In the genomic region with DNA sequence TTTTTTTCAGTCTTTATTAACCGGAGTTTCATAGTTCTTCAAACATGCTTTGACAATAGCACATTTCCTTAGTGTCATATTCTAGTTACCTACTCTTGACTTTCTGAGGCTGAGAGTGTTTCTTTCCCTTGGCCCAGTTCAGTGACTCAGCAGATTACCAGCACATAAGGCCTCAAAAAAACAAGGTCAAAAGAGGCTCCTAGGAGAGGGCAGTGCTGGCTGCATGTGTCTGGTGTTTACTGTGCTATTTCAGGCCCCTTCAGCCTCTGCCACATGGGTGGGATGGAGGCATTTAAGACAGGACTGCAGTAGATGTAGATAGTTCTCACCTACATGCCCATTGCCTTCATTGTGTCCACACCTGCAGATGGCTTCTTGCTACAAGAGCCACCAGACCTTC, we compare ENCODE assay signal across 21 cellular contexts.
DNase-seq lines count a peak whose midpoint lies in the region; ATAC-seq and TF ChIP-seq lines count a peak whose summit lies in the region.
"Had no signal": no experiment of that assay in that cellular context is flagged by ENCODE, and none has a peak within 500 bp of the region (broad histone marks: within the 10 kb centered on the region; RNA-seq: fewer than 3 reads in every experiment).

No MANE protein-coding gene starts in this region.

- H3K36me3 ChIP-seq in suprapubic skin, result no peaks in the 10 kb centered on the region
- H3K36me3 ChIP-seq in gastroesophageal sphincter, result no peaks in the 10 kb centered on the region
- H3K36me3 ChIP-seq: vagina had no signal

- 74% methylated on average over 1 of the region's 1 CpG for WGBS in suprapubic skin
- WGBS in gastroesophageal sphincter (ENCODE audit: low coverage in 1 of 2), 2 donors, result 78 to 80% methylated on average over 1 of the region's 1 CpG

- TF ChIP-seq EP300 in suprapubic skin (IDR thresholded peaks at IDR 0.05) (no peak), gastroesophageal sphincter (IDR thresholded peaks at IDR 0.05) (no peak)

- H3K27ac ChIP-seq in foreskin keratinocyte, result peak overlapping the region; percentile 7
- no peak overlapping the region for H3K27ac ChIP-seq in suprapubic skin
- H3K27ac ChIP-seq in gastroesophageal sphincter, result no peak overlapping the region
- H3K27ac ChIP-seq: C4-2B, vagina had no signal

- no peaks in the 10 kb centered on the region for H3K9me3 ChIP-seq in suprapubic skin
- H3K9me3 ChIP-seq in gastroesophageal sphincter, result no peaks in the 10 kb centered on the region
- H3K9me3 ChIP-seq: vagina had no signal

- H3K4me3 ChIP-seq in cardiac fibroblast (replicated peaks in 1 of 2; ENCODE audit: low read depth in 2 of 2, low read length in 2 of 2) (no peak overlapping the region), suprapubic skin (no peak overlapping the region), gastroesophageal sphincter (no peak overlapping the region)
- H3K4me3 ChIP-seq: vagina had no signal

- peaks cover 13% of the 10 kb centered on the region for H3K4me1 ChIP-seq in foreskin keratinocyte
- no peaks in the 10 kb centered on the region for H3K4me1 ChIP-seq in suprapubic skin
- no peaks in the 10 kb centered on the region for H3K4me1 ChIP-seq in gastroesophageal sphincter
- H3K4me1 ChIP-seq: vagina had no signal

- TF ChIP-seq POLR2A in suprapubic skin (IDR thresholded peaks at IDR 0.05), result no peak
- no peak for TF ChIP-seq POLR2A in gastroesophageal sphincter (IDR thresholded peaks at IDR 0.05)

- DNase-seq in A172 (ENCODE audit: low spot score) (peak; percentile 22), M059J (ENCODE audit: low read depth) (peak; percentile 77), cardiac fibroblast (ENCODE audit: low read depth in 2 of 2) (peak; percentile 47 to 51), foreskin keratinocyte (peak in 1 of 2 donors; percentile 29), suprapubic skin (ENCODE audit: low spot score in 2 of 2) (no peak), Ammon's horn (ENCODE audit: low spot score) (no peak), glomerular visceral epithelial cell (ENCODE audit: extremely low spot score) (no peak)
- DNase-seq: activated CD4-positive, alpha-beta T cell treated with anti-CD3 and anti-CD28 coated beads, Interleukin-2, amount 10 ng/mL, durations not matched to agents 24 days and 14 days; effector memory CD8-positive, alpha-beta T cell; foreskin melanocyte; KBM-7; left cardiac atrium; NCI-H1048; NCI-H2081 treated with DMSO at 0.1 percent for 48 hours; NCI-H510A treated with DMSO at 0.1 percent for 48 hours; Right ventricle myocardium superior; stimulated activated CD4-positive, alpha-beta T cell treated with anti-CD3 and anti-CD28 coated beads, Interleukin-12 subunit alpha, Interleukin-12 subunit beta, amount 100 ng/mL, for 4 hours; stimulated activated CD8-positive, alpha-beta memory T cell treated with anti-CD3 and anti-CD28 coated beads, Interleukin-4, amount 100 ng/mL, for 48 hours had no signal

- no peak for TF ChIP-seq CTCF in cardiac fibroblast (IDR thresholded peaks at IDR 0.05; ENCODE audit: low read depth, low read length)
- TF ChIP-seq CTCF in foreskin keratinocyte (conservative IDR thresholded peaks at IDR 0.05), result no peak
- no peak for TF ChIP-seq CTCF in suprapubic skin (IDR thresholded peaks at IDR 0.05)
- TF ChIP-seq CTCF in gastroesophageal sphincter (IDR thresholded peaks at IDR 0.05), result no peak

- ATAC-seq in foreskin keratinocyte (peak; percentile 61), gastroesophageal sphincter (no peak)
- ATAC-seq: effector memory CD8-positive, alpha-beta T cell had no signal

- H3K27me3 ChIP-seq in foreskin keratinocyte (no peaks in the 10 kb centered on the region), suprapubic skin (no peaks in the 10 kb centered on the region), gastroesophageal sphincter (peaks cover 3% of the 10 kb centered on the region)
- H3K27me3 ChIP-seq: vagina had no signal

Comparison
In these comparisons a context has a peak if more than half of its experiments do, and no peak if none do; other contexts are left out.
1. DNase-seq: peak in A172 (single experiment), M059J (single experiment) and cardiac fibroblast (2 of 2); none in suprapubic skin (0 of 2), Ammon's horn (single experiment) and glomerular visceral epithelial cell (single experiment).